17 cellular contexts compared by ENCODE assay signal in the genomic region with DNA sequence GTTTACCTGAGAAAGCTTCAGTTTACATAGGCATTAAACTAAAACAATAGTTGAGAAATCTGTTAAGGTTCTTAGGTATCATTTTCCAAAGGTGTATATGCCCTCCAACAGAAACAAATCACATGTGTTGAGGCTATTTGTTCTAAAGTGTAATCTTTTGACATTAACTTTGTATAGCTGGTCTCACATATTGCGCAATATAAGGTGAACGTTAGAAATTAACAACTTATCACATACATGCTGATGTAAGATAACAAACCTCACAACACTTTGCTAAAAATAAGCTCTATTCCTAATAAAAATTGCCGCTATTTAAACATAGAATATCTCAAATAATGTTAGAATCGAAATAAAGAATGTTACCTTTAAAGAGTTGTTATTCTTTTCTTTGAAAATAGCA.
DNase-seq lines count a peak whose midpoint lies in the region; ATAC-seq, FAIRE-seq and TF ChIP-seq lines count a peak whose summit lies in the region.
"Had no signal": no experiment of that assay in that cellular context is flagged by ENCODE, and none has a peak within 500 bp of the region (broad histone marks: within the 10 kb centered on the region; RNA-seq: fewer than 3 reads in every experiment).

No MANE protein-coding gene starts in this region.

- peaks cover 0 to 48% (median 15%) of the 10 kb centered on the region in 4 donors for H3K4me1 ChIP-seq in right lobe of liver
- H3K4me1 ChIP-seq: Caco-2 had no signal

- no peak for TF ChIP-seq CTCF in NB4 (IDR thresholded peaks at IDR 0.05; ENCODE audit: low read depth, low read length)
- TF ChIP-seq CTCF in bronchial epithelial cell (IDR thresholded peaks at IDR 0.05; ENCODE audit: insufficient read depth, low read length, severe bottlenecking), result no peak
- TF ChIP-seq CTCF in right lobe of liver (IDR thresholded peaks at IDR 0.05), result no peak

- peak in 1 of 4 donors; percentile 4 for ATAC-seq in right lobe of liver
- ATAC-seq in GM19397 (IDR thresholded peaks at IDR 0.05; ENCODE audit: unreplicated experiment), result no peak
- no peak for ATAC-seq in GM21360 (IDR thresholded peaks at IDR 0.05; ENCODE audit: unreplicated experiment)
- no peak for ATAC-seq in left colon

- intact Hi-C loops in right lobe of liver (cut with DNase I) (no loop called here), left colon (cut with DNase I, micrococcal nuclease) (no loop called here)

- H3K9me3 ChIP-seq in right lobe of liver, result no peaks in the 10 kb centered on the region
- H3K9me3 ChIP-seq: Caco-2 had no signal

- 39% methylated on average over 4 of the region's 4 CpGs for WGBS in right lobe of liver (ENCODE audit: insufficient coverage, low coverage, low lambda C conversion rate, missing lambda C conversion rate)

- TF ChIP-seq EP300 in Ishikawa (IDR thresholded peaks at IDR 0.05; ENCODE audit: borderline replicate concordance), result no peak

- H3K27ac ChIP-seq in right lobe of liver, result peak overlapping the region in 2 of 3 donors; percentile 41 to 52
- H3K27ac ChIP-seq: C4-2B, HL-60 had no signal

- no peak for TF ChIP-seq RAD21 in Ishikawa (IDR thresholded peaks at IDR 0.05; ENCODE audit: low read depth)

- TF ChIP-seq POLR2A in NB4 (IDR thresholded peaks at IDR 0.05; ENCODE audit: extremely low read depth, insufficient read length) (no peak), right lobe of liver (IDR thresholded peaks at IDR 0.05) (no peak)

- H3K27me3 ChIP-seq in bronchial epithelial cell (ENCODE audit: control insufficient read depth, insufficient read depth, low read length) (no peaks in the 10 kb centered on the region), right lobe of liver (no peaks in the 10 kb centered on the region)

- H3K4me3 ChIP-seq in NB4 (ENCODE audit: low read depth, low read length) (no peak overlapping the region), bronchial epithelial cell (ENCODE audit: low read depth, low read length) (no peak overlapping the region), right lobe of liver (no peak overlapping the region)

- peak; percentile 29 for DNase-seq in NB4 (ENCODE audit: low read depth)
- DNase-seq in bronchial epithelial cell (ENCODE audit: low read depth), result no peak
- DNase-seq in right lobe of liver, result no peak
- no peak for DNase-seq in left colon
- DNase-seq: AML-193; Caco-2; CD4-positive, alpha-beta T cell; DMS79; GF-D8; HCEC 1CT had no signal

- peak; percentile 58 for FAIRE-seq in bronchial epithelial cell (lab: Jason Lieb, UNC)
- FAIRE-seq: A204.1, D721Med had no signal

- no peaks in the 10 kb centered on the region for H3K36me3 ChIP-seq in bronchial epithelial cell (ENCODE audit: control insufficient read depth, insufficient read depth, low read length)
- H3K36me3 ChIP-seq in right lobe of liver, result no peaks in the 10 kb centered on the region

TF ChIP-seq in Ishikawa, 13 proteins besides CTCF, POLR2A, EP300 and RAD21:
- TF ChIP-seq CEBPB (IDR thresholded peaks at IDR 0.05), result peak; percentile 86
- TF ChIP-seq, protein P1, sequence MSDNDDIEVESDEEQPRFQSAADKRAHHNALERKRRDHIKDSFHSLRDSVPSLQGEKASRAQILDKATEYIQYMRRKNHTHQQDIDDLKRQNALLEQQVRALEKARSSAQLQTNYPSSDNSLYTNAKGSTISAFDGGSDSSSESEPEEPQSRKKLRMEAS (IDR thresholded peaks at IDR 0.05), result no peak
TF ChIP-seq in Ishikawa: peak in this region for 1.
